In genomic region chr2:233320470-233320869, GRCh38 we compare ENCODE assay signal across 32 cellular contexts. TPM values are rescaled to one million over a fixed set of nuclear protein-coding genes. Genes with fewer than 3 reads are reported as not detected.
"Had no signal": no experiment of that assay in that cellular context is flagged by ENCODE, and none has a peak within 500 bp of the region (broad histone marks: within the 10 kb centered on the region; RNA-seq: fewer than 3 reads in every experiment).

No MANE protein-coding gene starts in this region.

- H3K36me3 ChIP-seq: neural progenitor cell, ovary, suprapubic skin, tibial artery, transverse colon, upper lobe of right lung, uterus had no signal

- ATAC-seq: naive thymus-derived CD4-positive, alpha-beta T cell; natural killer cell; psoas muscle; right cardiac atrium; sciatic nerve; stimulated activated memory B cell treated with anti-CD40 and anti-IgM and Interleukin-4, amounts not matched to agents 10 μg/mL and 1 μg/mL and 100 μg/mL, for 72 hours; stimulated activated naive CD8-positive, alpha-beta T cell treated with anti-CD3 and anti-CD28 coated beads, Interleukin-15, amount 100 ng/mL, for 72 hours; stimulated activated naive CD8-positive, alpha-beta T cell treated with anti-CD3 and anti-CD28 coated beads, Interleukin-15, Interleukin-2, amounts not matched to agents 100 U/mL and 50 U/mL, for 24 hours; upper lobe of right lung had no signal

- H3K4me2 ChIP-seq: neural progenitor cell, smooth muscle cell had no signal

- H2AFZ ChIP-seq: neural progenitor cell, parathyroid adenoma had no signal

- DNase-seq: naive thymus-derived CD4-positive, alpha-beta T cell; natural killer cell; occipital lobe; ovary; posterior cingulate gyrus; psoas muscle; right cardiac atrium; stimulated activated CD4-positive, alpha-beta T cell treated with anti-CD3 and anti-CD28 coated beads, Interleukin-15, amount 100 ng/mL, for 24 hours; stimulated activated CD4-positive, alpha-beta T cell treated with anti-CD3 and anti-CD28 coated beads, Interleukin-4, amount 100 ng/mL, for 1 hour; stimulated activated CD4-positive, alpha-beta T cell treated with anti-CD3 and anti-CD28 coated beads, Interleukin-4, amount 100 ng/mL, for 4 hours; stimulated activated CD8-positive, alpha-beta memory T cell treated with anti-CD3 and anti-CD28 coated beads, Interleukin-4, amount 100 ng/mL, for 48 hours; stimulated activated naive CD4-positive, alpha-beta T cell; stimulated activated naive CD8-positive, alpha-beta T cell treated with anti-CD3 and anti-CD28 coated beads, Interleukin-15, amount 100 ng/mL, for 72 hours; stimulated activated naive CD8-positive, alpha-beta T cell treated with anti-CD3 and anti-CD28 coated beads, Interleukin-15, Interleukin-2, amounts not matched to agents 100 U/mL and 50 U/mL, for 24 hours; substantia nigra; testis; tibial artery; transverse colon; upper lobe of right lung; uterus had no signal

- H3K4me1 ChIP-seq: neural progenitor cell, parathyroid adenoma, psoas muscle, suprapubic skin, testis, tibial artery, transverse colon, upper lobe of right lung, uterus had no signal

- H3K9me3 ChIP-seq: ovary, psoas muscle, suprapubic skin, testis, tibial artery, transverse colon, upper lobe of right lung, uterus had no signal

- H3K27me3 ChIP-seq: ovary, testis, transverse colon, upper lobe of right lung, uterus had no signal

- H3K27ac ChIP-seq: neural progenitor cell, ovary, parathyroid adenoma, psoas muscle, skin epidermis, suprapubic skin, testis, tibial artery, transverse colon, upper lobe of right lung, uterus had no signal

- H3K9ac ChIP-seq: neural progenitor cell, parathyroid adenoma had no signal

- H3K79me2 ChIP-seq: parathyroid adenoma had no signal

- H3K4me3 ChIP-seq: neural progenitor cell, ovary, psoas muscle, skin epidermis, smooth muscle cell, suprapubic skin, testis, tibial artery, transverse colon, upper lobe of right lung, uterus had no signal

RNA-seq across cellular contexts. Expression of gene SAG, which starts 12.9 kb away (rescaled TPM):
- total RNA-seq: occipital lobe, osteoblast, ovary, progenitor cell of endocrine pancreas, psoas muscle, renal cortical epithelial cell, right cardiac atrium, sciatic nerve, smooth muscle cell, suprapubic skin, transverse colon, upper lobe of right lung, urinary bladder had no signal
- polyA plus RNA-seq: naive thymus-derived CD4-positive, alpha-beta T cell; neural cell; ovary; psoas muscle; right cardiac atrium; smooth muscle cell had no signal
